ENCODE assay signal across 7 cellular contexts in genomic region chr22:21721195-21721852, GRCh38. TPM values are rescaled to one million over a fixed set of nuclear protein-coding genes. Genes with fewer than 3 reads are reported as not detected.
DNase-seq lines count a peak whose midpoint lies in the region; ATAC-seq, FAIRE-seq and TF ChIP-seq lines count a peak whose summit lies in the region.
"Not testable (repeated sequence)": the region's sequence is repeated elsewhere in the genome, so short reads cannot be mapped to it uniquely, and the experiment has no call there.

No MANE protein-coding gene starts in this region.

- H2AFZ ChIP-seq in K562 (ENCODE audit: low read depth, low read length); HepG2 (ENCODE audit: low read length): not testable (repeated sequence)

- H3K9me3 Mint-ChIP-seq in CD4-positive, CD25-positive, alpha-beta regulatory T cell; naive B cell; progenitor cell of endocrine pancreas (ENCODE audit: low read depth): not testable (repeated sequence)

- not testable (repeated sequence) for H3K4me2 ChIP-seq in K562 (ENCODE audit: insufficient read depth, low read length); HepG2 (ENCODE audit: low read depth, low read length)

- CTCF ChIA-PET in K562 (lab: Yijun Ruan, JAX; ENCODE audit: low intra/inter-chr PET ratio); HepG2 (lab: Yijun Ruan, JAX; ENCODE audit: low intra/inter-chr PET ratio, low total read pairs): not testable (repeated sequence)

- not testable (repeated sequence) for TF ChIP-seq CTCF in K562 (IDR thresholded peaks at IDR 0.05 in 2 of 3, conservative IDR thresholded peaks at IDR 0.05 in 1 of 3; ENCODE audit: insufficient read depth in 2 of 3, low read depth in 1 of 3, low read length in 3 of 3); HepG2 (CRISPR knock-in tag; IDR thresholded peaks at IDR 0.05); progenitor cell of endocrine pancreas (IDR thresholded peaks at IDR 0.05; ENCODE audit: unreplicated experiment); gastrocnemius medialis (IDR thresholded peaks at IDR 0.05 in 4 of 5, conservative IDR thresholded peaks at IDR 0.05 in 1 of 5)

- TF ChIP-seq POLR2A in K562 (conservative IDR thresholded peaks at IDR 0.05); HepG2 (IDR thresholded peaks at IDR 0.05; ENCODE audit: insufficient read depth in 1 of 2, low read depth in 2 of 2, low read length in 2 of 2); gastrocnemius medialis (IDR thresholded peaks at IDR 0.05): not testable (repeated sequence)

- H3K9me3 ChIP-seq in CD4-positive, CD25-positive, alpha-beta regulatory T cell (ENCODE audit: control insufficient read depth in 2 of 2, low read length in 2 of 2); K562 (replicated peaks; ENCODE audit: control insufficient read depth, insufficient read depth, low read depth, low read length); HepG2 (ENCODE audit: low read length); gastrocnemius medialis: not testable (repeated sequence)

- H3K36me3 Mint-ChIP-seq in CD4-positive, CD25-positive, alpha-beta regulatory T cell; naive B cell; progenitor cell of endocrine pancreas (ENCODE audit: insufficient read depth): not testable (repeated sequence)

- H3K27ac ChIP-seq in CD4-positive, CD25-positive, alpha-beta regulatory T cell (ENCODE audit: insufficient read depth, low read length, poor library complexity, severe bottlenecking); K562 (ENCODE audit: extremely low read depth, low read depth, low read length); HepG2 (ENCODE audit: extremely low read length, insufficient read depth, low read length): not testable (repeated sequence)
- H3K27ac ChIP-seq in gastrocnemius medialis: peak overlapping the region; percentile 35 to 82 (median 72)

- POLR2A ChIA-PET in K562 (lab: Yijun Ruan, JAX): interaction anchor here (0.6 to 5.0 kb wide), 8 partner anchors 12 to 166 kb away, joined by 3 to 26 read pairs (median 4); partner anchors contain the start of gene MAPK1
- POLR2A ChIA-PET in HepG2 (lab: Yijun Ruan, JAX): not testable (repeated sequence)

- H3K36me3 ChIP-seq in CD4-positive, CD25-positive, alpha-beta regulatory T cell (ENCODE audit: control insufficient read depth, insufficient read depth, low read length); K562 (ENCODE audit: control insufficient read depth, insufficient read depth, low read length); HepG2 (replicated peaks in 1 of 2; ENCODE audit: control insufficient read depth in 1 of 2, insufficient read depth in 2 of 2, low read length in 2 of 2); gastrocnemius medialis: not testable (repeated sequence)

- H3K27me3 Mint-ChIP-seq in CD4-positive, CD25-positive, alpha-beta regulatory T cell; naive B cell; progenitor cell of endocrine pancreas: not testable (repeated sequence)

- TF ChIP-seq RAD21 in K562 (CRISPR knock-in tag; conservative IDR thresholded peaks at IDR 0.05 in 1 of 2, IDR thresholded peaks at IDR 0.05 in 1 of 2); HepG2 (CRISPR knock-in tag; IDR thresholded peaks at IDR 0.05): not testable (repeated sequence)

- intact Hi-C loops in K562 (cut with micrococcal nuclease); Right ventricle myocardium superior (cut with DNase I); HepG2 (cut with micrococcal nuclease; ENCODE audit: unreplicated experiment); gastrocnemius medialis (cut with DNase I; ENCODE audit: low total_unique reads): not testable (repeated sequence)

- in situ Hi-C loops in K562 (cut with MboI); HepG2 (cut with HindIII; ENCODE audit: extremely low pct_ligation_motif_present, low pct_unique_long_range_greater_than_20kb); gastrocnemius medialis (cut with MboI; ENCODE audit: low sequenced_read_pairs in 4 of 4): not testable (repeated sequence)

- H3K27me3 ChIP-seq in CD4-positive, CD25-positive, alpha-beta regulatory T cell (ENCODE audit: control insufficient read depth, insufficient read depth, low read length); HepG2 (ENCODE audit: control insufficient read depth in 1 of 2, insufficient read depth in 2 of 2, low read length in 2 of 2); gastrocnemius medialis: not testable (repeated sequence)
- peaks cover 30 to 57% of the 10 kb centered on the region in 2 experiments for H3K27me3 ChIP-seq in K562 (ENCODE audit: control insufficient read depth in 2 of 2, insufficient read depth in 2 of 2, low read length in 2 of 2)

- peak overlapping the region in 2 of 3 donors; percentile 68 to 75 for H3K27ac Mint-ChIP-seq in CD4-positive, CD25-positive, alpha-beta regulatory T cell
- peak overlapping the region in 4 of 6 donors; percentile 39 to 83 (median 56) for H3K27ac Mint-ChIP-seq in naive B cell
- H3K27ac Mint-ChIP-seq in progenitor cell of endocrine pancreas: peak overlapping the region; percentile 81

- not testable (repeated sequence) for BruUV-seq in K562 (replicated peaks; lab: Mats Ljungman, UMichigan); HepG2 (replicated peaks; lab: Mats Ljungman, UMichigan)

- not testable (repeated sequence) for H3K4me3 Mint-ChIP-seq in CD4-positive, CD25-positive, alpha-beta regulatory T cell; naive B cell; progenitor cell of endocrine pancreas (ENCODE audit: low read depth)

- H3K79me2 ChIP-seq in K562 (ENCODE audit: control insufficient read depth, insufficient read depth, low read length); HepG2 (ENCODE audit: insufficient read depth, low read length): not testable (repeated sequence)

- H3K9ac ChIP-seq in K562 (ENCODE audit: insufficient read depth in 1 of 2, low read depth in 2 of 2, low read length in 2 of 2); HepG2 (ENCODE audit: insufficient read depth, low read depth, low read length): not testable (repeated sequence)

- DNase-seq in CD4-positive, CD25-positive, alpha-beta regulatory T cell; K562 (ENCODE audit: extremely low read depth in 1 of 4, low spot score in 3 of 4); HepG2 (ENCODE audit: low spot score); naive B cell; progenitor cell of endocrine pancreas (ENCODE audit: low spot score, unreplicated experiment): not testable (repeated sequence)
- peak; percentile 3 for DNase-seq in Right ventricle myocardium superior
- DNase-seq in gastrocnemius medialis: peak; percentile 31 to 72

- H3K4me3 ChIP-seq in CD4-positive, CD25-positive, alpha-beta regulatory T cell (ENCODE audit: low read depth, low read length); K562; HepG2 (replicated peaks in 1 of 3; ENCODE audit: insufficient read depth in 1 of 3, low read depth in 2 of 3, low read length in 3 of 3); gastrocnemius medialis: not testable (repeated sequence)

- not testable (repeated sequence) for H3K4me1 ChIP-seq in CD4-positive, CD25-positive, alpha-beta regulatory T cell (ENCODE audit: control insufficient read depth, insufficient read depth, low read length, poor library complexity, severe bottlenecking); K562 (replicated peaks in 1 of 2; ENCODE audit: control insufficient read depth in 2 of 2, insufficient read depth in 2 of 2, low read length in 2 of 2); HepG2 (ENCODE audit: insufficient read depth, low read length); gastrocnemius medialis

- TF ChIP-seq EP300 in K562 (IDR thresholded peaks at IDR 0.05; ENCODE audit: low read length); HepG2 (IDR thresholded peaks at IDR 0.05; ENCODE audit: low read depth in 2 of 2, low read length in 2 of 2); HepG2 (CRISPR knock-in tag; IDR thresholded peaks at IDR 0.05; ENCODE audit: borderline replicate concordance): not testable (repeated sequence)

- WGBS in K562 (ENCODE audit: insufficient coverage, low coverage, missing lambda C conversion rate): 27% methylated on average over 15 of the region's 15 CpGs
- 71% methylated on average over 15 of the region's 15 CpGs for WGBS in HepG2 (ENCODE audit: low lambda C conversion rate)

- not testable (repeated sequence) for FAIRE-seq in K562 (lab: Jason Lieb, UNC); HepG2 (lab: Jason Lieb, UNC)

- not testable (repeated sequence) for H3K4me1 Mint-ChIP-seq in CD4-positive, CD25-positive, alpha-beta regulatory T cell; progenitor cell of endocrine pancreas (ENCODE audit: low read depth)
- H3K4me1 Mint-ChIP-seq in naive B cell: peaks cover 24 to 38% (median 31%) of the 10 kb centered on the region in 3 donors

- peaks cover 15% of the 10 kb centered on the region; the same call in 1 of the 2 replicates for H4K20me1 ChIP-seq in K562 (replicated peaks; ENCODE audit: control insufficient read depth, insufficient read depth, low read length)
- not testable (repeated sequence) for H4K20me1 ChIP-seq in HepG2 (ENCODE audit: insufficient read depth, low read length)

- H3K9me1 ChIP-seq in K562 (ENCODE audit: control insufficient read depth, insufficient read depth, low read length): not testable (repeated sequence)

- not testable (repeated sequence) for ATAC-seq in CD4-positive, CD25-positive, alpha-beta regulatory T cell (ENCODE audit: low read depth in 2 of 2); K562; Right ventricle myocardium superior (ENCODE audit: poor library complexity); HepG2; naive B cell (ENCODE audit: low read depth in 2 of 2)
- ATAC-seq in gastrocnemius medialis: peak; percentile 65 to 68

RNA-seq across cellular contexts. Expression of gene YPEL1, which starts 14.3 kb away (rescaled TPM):
- 8.9 TPM for total RNA-seq in CD4-positive, CD25-positive, alpha-beta regulatory T cell
- polyA plus RNA-seq in CD4-positive, CD25-positive, alpha-beta regulatory T cell: 10 to 100 TPM in 2 of 4 donors, 1 to 10 TPM in 2; 5.4 to 20.1 (median 11.3) TPM
- 4.4 and 6.2 TPM in 2 replicates for total RNA-seq in K562 (2011; cell fraction: chromatin; rRNA removed; ENCODE audit: low replicate concordance)
- 3.0 TPM in 2 replicates for total RNA-seq in K562 (2011; cell fraction: nucleolus; rRNA removed)
- 4.6 and 4.7 TPM in 2 replicates for total RNA-seq in K562 (2011; cell fraction: nucleoplasm; rRNA removed)
- total RNA-seq in K562 (2014; rRNA removed) (0.18 and 0.49 TPM in 2 replicates), K562 (2014; rRNA removed; fragmentation: Illumina TruSeq; extraction: Trizol) (0.41 and 0.47 TPM in 2 replicates), K562 (2015; rRNA removed; fragmentation: Illumina TruSeq; extraction: Trizol) (0.15 and 0.25 TPM in 2 replicates), K562 (2021) (0.53 and 0.54 TPM in 2 replicates), Right ventricle myocardium superior (3.1 TPM), HepG2 (2016; rRNA removed; fragmentation: Illumina TruSeq; extraction: Trizol) (0.21 and 0.33 TPM in 2 replicates), progenitor cell of endocrine pancreas (24.9 and 30.5 TPM in 2 replicates), gastrocnemius medialis (10 to 100 TPM; 23.6 to 42.1 (median 36.4) TPM)
- polyA plus RNA-seq in K562 (2011; rRNA removed) (2.2 and 2.4 TPM in 2 replicates), K562 (2014; fragmentation: Illumina TruSeq; extraction: Trizol) (0.46 TPM in 2 replicates), K562 (2014; fragmentation: Nextera tagmentation; extraction: Ambion mirVana) (under 1 TPM; 0.07 to 0.10 TPM), K562 (2014; rRNA removed) (0.36 and 1.7 TPM in 2 replicates), HepG2 (2011; rRNA removed) (1.9 and 2.5 TPM in 2 replicates), naive B cell (ENCODE audit: low read depth in 6 of 6) (10 to 100 TPM; 16.6 to 37.2 (median 29.9) TPM)
- 0.63 and 1.4 TPM in 2 replicates for polyA plus RNA-seq in K562 (2011; cell fraction: cytosol; rRNA removed)
- 1.9 and 2.6 TPM in 2 replicates for polyA plus RNA-seq in K562 (2011; cell fraction: nucleus; rRNA removed)
- polyA plus RNA-seq in K562 (2012): 0.59 and 4.0 TPM in 2 replicates
- polyA minus RNA-seq in K562 (2011; rRNA and poly(A)+ RNA removed): 1.4 and 3.0 TPM in 2 replicates
- 0.46 and 0.67 TPM in 2 replicates for polyA minus RNA-seq in K562 (2011; cell fraction: cytosol; rRNA and poly(A)+ RNA removed)
- 0.67 and 1.00 TPM in 2 replicates for polyA minus RNA-seq in K562 (2011; cell fraction: nucleus; rRNA and poly(A)+ RNA removed)
- 0.97 and 1.2 TPM in 2 replicates for total RNA-seq in HepG2 (2016; cell fraction: cytosol; rRNA removed; fragmentation: Illumina TruSeq; extraction: Trizol; ENCODE audit: low read depth)
- 0.16 and 0.22 TPM in 2 replicates for total RNA-seq in HepG2 (2016; cell fraction: insoluble cytoplasmic fraction; rRNA removed; fragmentation: Illumina TruSeq; extraction: Trizol)
- 0.77 and 1.3 TPM in 2 replicates for total RNA-seq in HepG2 (2016; cell fraction: membrane; rRNA removed; fragmentation: Illumina TruSeq; extraction: Trizol)
- total RNA-seq in HepG2 (2016; cell fraction: nucleus; rRNA removed; fragmentation: Illumina TruSeq; extraction: Trizol): 0.12 and 0.13 TPM in 2 replicates
- polyA plus RNA-seq in HepG2 (2011; cell fraction: cytosol; rRNA removed): 0.96 and 1.0 TPM in 2 replicates
- polyA plus RNA-seq in HepG2 (2011; cell fraction: nucleus; rRNA removed): 1.5 and 1.6 TPM in 2 replicates
- polyA plus RNA-seq in HepG2 (2012): 0.58 and 1.1 TPM in 2 replicates
- 0.79 and 1.7 TPM in 2 replicates for polyA plus RNA-seq in HepG2 (2016; cell fraction: cytosol; fragmentation: Illumina TruSeq; extraction: Trizol; ENCODE audit: low read depth)
- polyA plus RNA-seq in HepG2 (2016; cell fraction: insoluble cytoplasmic fraction; fragmentation: Illumina TruSeq; extraction: Trizol; ENCODE audit: low read depth): 0.34 and 0.50 TPM in 2 replicates
- polyA plus RNA-seq in HepG2 (2016; cell fraction: membrane; fragmentation: Illumina TruSeq; extraction: Trizol; ENCODE audit: low read depth): 1.0 and 1.3 TPM in 2 replicates
- 0.42 and 0.67 TPM in 2 replicates for polyA plus RNA-seq in HepG2 (2016; cell fraction: nucleus; fragmentation: Illumina TruSeq; extraction: Trizol; ENCODE audit: insufficient read depth, low read depth)
- 0.72 and 0.86 TPM in 2 replicates for polyA minus RNA-seq in HepG2 (2011; rRNA and poly(A)+ RNA removed; ENCODE audit: low replicate concordance)
- polyA minus RNA-seq in HepG2 (2011; cell fraction: cytosol; rRNA and poly(A)+ RNA removed): 0.69 and 0.70 TPM in 2 replicates
- 0.77 and 1.6 TPM in 2 replicates for polyA minus RNA-seq in HepG2 (2011; cell fraction: nucleus; rRNA and poly(A)+ RNA removed)

RNA-seq across cellular contexts. Expression of gene PPIL2, which starts 55.5 kb away (rescaled TPM):
- total RNA-seq in CD4-positive, CD25-positive, alpha-beta regulatory T cell: 83.0 TPM
- 10 to 100 TPM; 24.3 to 29.3 (median 27.0) TPM for polyA plus RNA-seq in CD4-positive, CD25-positive, alpha-beta regulatory T cell
- total RNA-seq in K562 (2011; cell fraction: chromatin; rRNA removed; ENCODE audit: low replicate concordance): 1,132 and 1,539 TPM in 2 replicates
- 736 and 826 TPM in 2 replicates for total RNA-seq in K562 (2011; cell fraction: nucleolus; rRNA removed)
- 718 and 814 TPM in 2 replicates for total RNA-seq in K562 (2011; cell fraction: nucleoplasm; rRNA removed)
- 174 and 195 TPM in 2 replicates for total RNA-seq in K562 (2014; rRNA removed)
- total RNA-seq in K562 (2014; rRNA removed; fragmentation: Illumina TruSeq; extraction: Trizol): 104 and 115 TPM in 2 replicates
- 170 and 172 TPM in 2 replicates for total RNA-seq in K562 (2015; rRNA removed; fragmentation: Illumina TruSeq; extraction: Trizol)
- total RNA-seq in K562 (2021): 251 and 267 TPM in 2 replicates
- 193 and 247 TPM in 2 replicates for polyA plus RNA-seq in K562 (2011; rRNA removed)
- polyA plus RNA-seq in K562 (2011; cell fraction: cytosol; rRNA removed): 143 and 211 TPM in 2 replicates
- 801 and 951 TPM in 2 replicates for polyA plus RNA-seq in K562 (2011; cell fraction: nucleus; rRNA removed)
- polyA plus RNA-seq in K562 (2012): 185 and 193 TPM in 2 replicates
- polyA plus RNA-seq in K562 (2014; fragmentation: Illumina TruSeq; extraction: Trizol): 250 and 261 TPM in 2 replicates
- polyA plus RNA-seq in K562 (2014; fragmentation: Nextera tagmentation; extraction: Ambion mirVana): 10 to 100 TPM; 13.2 to 28.8 TPM
- polyA plus RNA-seq in K562 (2014; rRNA removed): 268 and 298 TPM in 2 replicates
- polyA minus RNA-seq in K562 (2011; rRNA and poly(A)+ RNA removed): 228 and 271 TPM in 2 replicates
- polyA minus RNA-seq in K562 (2011; cell fraction: cytosol; rRNA and poly(A)+ RNA removed): 95.6 and 98.4 TPM in 2 replicates
- polyA minus RNA-seq in K562 (2011; cell fraction: nucleus; rRNA and poly(A)+ RNA removed): 325 and 509 TPM in 2 replicates
- total RNA-seq in Right ventricle myocardium superior: 22.5 TPM
- total RNA-seq in HepG2 (2016; rRNA removed; fragmentation: Illumina TruSeq; extraction: Trizol): 31.6 and 31.9 TPM in 2 replicates
- total RNA-seq in HepG2 (2016; cell fraction: cytosol; rRNA removed; fragmentation: Illumina TruSeq; extraction: Trizol; ENCODE audit: low read depth): 9.2 and 10.5 TPM in 2 replicates
- total RNA-seq in HepG2 (2016; cell fraction: insoluble cytoplasmic fraction; rRNA removed; fragmentation: Illumina TruSeq; extraction: Trizol): 23.6 and 33.0 TPM in 2 replicates
- total RNA-seq in HepG2 (2016; cell fraction: membrane; rRNA removed; fragmentation: Illumina TruSeq; extraction: Trizol): 9.1 and 9.4 TPM in 2 replicates
- total RNA-seq in HepG2 (2016; cell fraction: nucleus; rRNA removed; fragmentation: Illumina TruSeq; extraction: Trizol): 42.7 and 45.7 TPM in 2 replicates
- 56.1 and 59.4 TPM in 2 replicates for polyA plus RNA-seq in HepG2 (2011; rRNA removed)
- polyA plus RNA-seq in HepG2 (2011; cell fraction: cytosol; rRNA removed): 22.8 and 28.5 TPM in 2 replicates
- polyA plus RNA-seq in HepG2 (2011; cell fraction: nucleus; rRNA removed): 197 and 240 TPM in 2 replicates
- polyA plus RNA-seq in HepG2 (2012): 26.0 and 29.4 TPM in 2 replicates
- polyA plus RNA-seq in HepG2 (2016; cell fraction: cytosol; fragmentation: Illumina TruSeq; extraction: Trizol; ENCODE audit: low read depth): 2.5 and 3.3 TPM in 2 replicates
- 30.7 and 39.2 TPM in 2 replicates for polyA plus RNA-seq in HepG2 (2016; cell fraction: insoluble cytoplasmic fraction; fragmentation: Illumina TruSeq; extraction: Trizol; ENCODE audit: low read depth)
- polyA plus RNA-seq in HepG2 (2016; cell fraction: membrane; fragmentation: Illumina TruSeq; extraction: Trizol; ENCODE audit: low read depth): 6.2 and 7.6 TPM in 2 replicates
- 66.3 and 80.1 TPM in 2 replicates for polyA plus RNA-seq in HepG2 (2016; cell fraction: nucleus; fragmentation: Illumina TruSeq; extraction: Trizol; ENCODE audit: insufficient read depth, low read depth)
- polyA minus RNA-seq in HepG2 (2011; rRNA and poly(A)+ RNA removed; ENCODE audit: low replicate concordance): 22.5 and 39.0 TPM in 2 replicates
- 15.4 and 16.6 TPM in 2 replicates for polyA minus RNA-seq in HepG2 (2011; cell fraction: cytosol; rRNA and poly(A)+ RNA removed)
- 108 and 114 TPM in 2 replicates for polyA minus RNA-seq in HepG2 (2011; cell fraction: nucleus; rRNA and poly(A)+ RNA removed)
- polyA plus RNA-seq in naive B cell (ENCODE audit: low read depth in 6 of 6): 10 to 100 TPM; 19.7 to 35.4 (median 25.2) TPM
- 46.7 and 49.2 TPM in 2 replicates for total RNA-seq in progenitor cell of endocrine pancreas
- total RNA-seq in gastrocnemius medialis: 10 to 100 TPM; 16.8 to 24.8 (median 20.5) TPM
